17 cellular contexts compared by ENCODE assay signal in genomic region chr4:53647547-53647946, GRCh38. TPM values are rescaled to one million over a fixed set of nuclear protein-coding genes. Genes with fewer than 3 reads are reported as not detected.
DNase-seq lines count a peak whose midpoint lies in the region; ATAC-seq, FAIRE-seq and TF ChIP-seq lines count a peak whose summit lies in the region.
"Had no signal": no experiment of that assay in that cellular context is flagged by ENCODE, and none has a peak within 500 bp of the region (broad histone marks: within the 10 kb centered on the region; RNA-seq: fewer than 3 reads in every experiment).

No MANE protein-coding gene starts in this region.

- no peak for TF ChIP-seq CTCF in HepG2 (CRISPR knock-in tag; IDR thresholded peaks at IDR 0.05)

- H3K27ac ChIP-seq in HepG2 (ENCODE audit: extremely low read length, insufficient read depth, low read length) = no peak overlapping the region

- BruUV-seq in HepG2 (replicated peaks; lab: Mats Ljungman, UMichigan) = no TSS peak

- no peak overlapping the region for H3K9ac ChIP-seq in HepG2 (ENCODE audit: insufficient read depth, low read depth, low read length)

- no peak for TF ChIP-seq EP300 in HepG2 (IDR thresholded peaks at IDR 0.05; ENCODE audit: low read depth in 2 of 2, low read length in 2 of 2)
- TF ChIP-seq EP300 in HepG2 (CRISPR knock-in tag; IDR thresholded peaks at IDR 0.05; ENCODE audit: borderline replicate concordance) = no peak

- no peaks in the 10 kb centered on the region for H3K9me3 ChIP-seq in HepG2 (ENCODE audit: low read length)

- no peak overlapping the region for H3K4me3 ChIP-seq in HepG2 (replicated peaks in 1 of 3; ENCODE audit: insufficient read depth in 1 of 3, low read depth in 2 of 3, low read length in 3 of 3)

- no peak for TF ChIP-seq RAD21 in HepG2 (CRISPR knock-in tag; IDR thresholded peaks at IDR 0.05)

- H4K20me1 ChIP-seq in HepG2 (ENCODE audit: insufficient read depth, low read length) = no peaks in the 10 kb centered on the region

- TF ChIP-seq POLR2A in HepG2 (IDR thresholded peaks at IDR 0.05; ENCODE audit: insufficient read depth in 1 of 2, low read depth in 2 of 2, low read length in 2 of 2) = no peak

- POLR2A ChIA-PET in HepG2 (lab: Yijun Ruan, JAX) = no interaction called here

- no peak overlapping the region for H3K4me2 ChIP-seq in HepG2 (ENCODE audit: low read depth, low read length)

- in situ Hi-C loops in HepG2 (cut with HindIII; ENCODE audit: extremely low pct_ligation_motif_present, low pct_unique_long_range_greater_than_20kb) = no loop called here

- intact Hi-C loops in HepG2 (cut with micrococcal nuclease; ENCODE audit: unreplicated experiment) = no loop called here

- WGBS in HepG2 (ENCODE audit: low lambda C conversion rate) = 23% methylated on average over 5 of the region's 5 CpGs

- CTCF ChIA-PET in HepG2 (lab: Yijun Ruan, JAX; ENCODE audit: low intra/inter-chr PET ratio, low total read pairs) = no interaction called here

- FAIRE-seq in HepG2 (lab: Jason Lieb, UNC) = no peak
- FAIRE-seq: colon, endometrium, H54 had no signal

- H3K27me3 ChIP-seq in HepG2 (ENCODE audit: control insufficient read depth in 1 of 2, insufficient read depth in 2 of 2, low read length in 2 of 2) = no peaks in the 10 kb centered on the region

- no peak overlapping the region for H2AFZ ChIP-seq in HepG2 (ENCODE audit: low read length)

- H3K4me1 ChIP-seq in HepG2 (ENCODE audit: insufficient read depth, low read length) = no peaks in the 10 kb centered on the region

- no peaks in the 10 kb centered on the region for H3K79me2 ChIP-seq in HepG2 (ENCODE audit: insufficient read depth, low read length)

- DNase-seq in NOMO-1 (lab: John Stamatoyannopoulos, UW; ENCODE audit: unreplicated experiment in 2 of 2) (peak; percentile 74 to 76), renal cortical epithelial cell (ENCODE audit: low read depth) (peak; percentile 19), HepG2 (ENCODE audit: low spot score) (no peak), NCI-H1436 treated with DMSO at 0.1 percent for 48 hours (lab: John Stamatoyannopoulos, UW) (no peak)
- DNase-seq: activated CD4-positive, alpha-beta memory T cell treated with anti-CD3 and anti-CD28 coated beads for 36 hours; activated effector memory CD4-positive, alpha-beta T cell treated with Interleukin-2 at 50 U/mL for 16 hours; CD4-positive, CD25-positive, alpha-beta regulatory T cell; NCI-H446; posterior cingulate gyrus had no signal

- ATAC-seq in GM19395 (IDR thresholded peaks at IDR 0.05; ENCODE audit: unreplicated experiment) = peak; percentile 79
- ATAC-seq in HG02798 (IDR thresholded peaks at IDR 0.05; ENCODE audit: poor library complexity, unreplicated experiment) = peak; percentile 55
- ATAC-seq in HepG2 = no peak
- ATAC-seq in HG03469 (IDR thresholded peaks at IDR 0.05; ENCODE audit: unreplicated experiment) = no peak
- ATAC-seq: SK-N-SH treated with all-trans-retinoic acid at 6 μM for 48 hours had no signal

- H3K36me3 ChIP-seq in HepG2 (replicated peaks in 1 of 2; ENCODE audit: control insufficient read depth in 1 of 2, insufficient read depth in 2 of 2, low read length in 2 of 2) = no peaks in the 10 kb centered on the region

TF ChIP-seq in HepG2, 621 proteins besides CTCF, POLR2A, EP300 and RAD21:
- TF ChIP-seq TOE1 (CRISPR knock-in tag; IDR thresholded peaks at IDR 0.05) = no peak
- no peak for TF ChIP-seq DMTF1 (CRISPR knock-in tag; IDR thresholded peaks at IDR 0.05)
- TF ChIP-seq ZBTB44 (CRISPR knock-in tag; IDR thresholded peaks at IDR 0.05) = no peak

RNA-seq across cellular contexts. Expression of gene LNX1, which starts 56.3 kb away (rescaled TPM):
- total RNA-seq in renal cortical epithelial cell (1.7 and 6.4 TPM in 2 replicates), HepG2 (2016; rRNA removed; fragmentation: Illumina TruSeq; extraction: Trizol) (0.49 and 0.62 TPM in 2 replicates)
- 0.26 and 0.51 TPM in 2 replicates for total RNA-seq in HepG2 (2016; cell fraction: cytosol; rRNA removed; fragmentation: Illumina TruSeq; extraction: Trizol; ENCODE audit: low read depth)
- 0.17 and 0.40 TPM in 2 replicates for total RNA-seq in HepG2 (2016; cell fraction: insoluble cytoplasmic fraction; rRNA removed; fragmentation: Illumina TruSeq; extraction: Trizol)
- 0.34 and 0.37 TPM in 2 replicates for total RNA-seq in HepG2 (2016; cell fraction: membrane; rRNA removed; fragmentation: Illumina TruSeq; extraction: Trizol)
- total RNA-seq in HepG2 (2016; cell fraction: nucleus; rRNA removed; fragmentation: Illumina TruSeq; extraction: Trizol) = 0.22 and 1.1 TPM in 2 replicates
- polyA plus RNA-seq in HepG2 (2011; rRNA removed) = 0.20 and 0.49 TPM in 2 replicates
- 0.27 TPM in 2 replicates for polyA plus RNA-seq in HepG2 (2011; cell fraction: cytosol; rRNA removed)
- polyA plus RNA-seq in HepG2 (2011; cell fraction: nucleus; rRNA removed) = 0.53 and 0.57 TPM in 2 replicates
- 0.29 and 0.35 TPM in 2 replicates for polyA plus RNA-seq in HepG2 (2012)
- polyA plus RNA-seq in HepG2 (2016; cell fraction: cytosol; fragmentation: Illumina TruSeq; extraction: Trizol; ENCODE audit: low read depth) = 0.08 and 0.15 TPM in 2 replicates
- 0.44 and 0.47 TPM in 2 replicates for polyA plus RNA-seq in HepG2 (2016; cell fraction: insoluble cytoplasmic fraction; fragmentation: Illumina TruSeq; extraction: Trizol; ENCODE audit: low read depth)
- polyA plus RNA-seq in HepG2 (2016; cell fraction: membrane; fragmentation: Illumina TruSeq; extraction: Trizol; ENCODE audit: low read depth) = 0.25 and 0.34 TPM in 2 replicates
- 0.26 and 0.32 TPM in 2 replicates for polyA plus RNA-seq in HepG2 (2016; cell fraction: nucleus; fragmentation: Illumina TruSeq; extraction: Trizol; ENCODE audit: insufficient read depth, low read depth)
- polyA minus RNA-seq in HepG2 (2011; rRNA and poly(A)+ RNA removed; ENCODE audit: low replicate concordance) = 0.16 TPM in 1 of 2 replicates, not detected in the other
- polyA minus RNA-seq in HepG2 (2011; cell fraction: cytosol; rRNA and poly(A)+ RNA removed) = 0.20 TPM in 1 of 2 replicates, not detected in the other
- polyA minus RNA-seq in HepG2 (2011; cell fraction: nucleus; rRNA and poly(A)+ RNA removed) = 1.2 and 1.5 TPM in 2 replicates
- total RNA-seq: activated CD4-positive, alpha-beta memory T cell treated with anti-CD3 and anti-CD28 coated beads for 36 hours; CD4-positive, CD25-positive, alpha-beta regulatory T cell; neural crest cell had no signal

Comparison
In these comparisons a context has a peak if more than half of its experiments do, and no peak if none do; other contexts are left out.
1. ATAC-seq: peak in GM19395 (single experiment) and HG02798 (single experiment); none in HepG2 (single experiment) and HG03469 (single experiment).
2. DNase-seq: peak in NOMO-1 (2 of 2) and renal cortical epithelial cell (single experiment); none in HepG2 (single experiment) and NCI-H1436 treated with DMSO at 0.1 percent for 48 hours (single experiment).